20 cellular contexts compared by ENCODE assay signal in genomic region chr7:25752169-25752568, GRCh38.
A peak's percentile ranks its signal among the peaks of the same experiment; 100 is the strongest.
DNase-seq lines count a peak whose midpoint lies in the region; ATAC-seq, FAIRE-seq and TF ChIP-seq lines count a peak whose summit lies in the region.
"Had no signal": no experiment of that assay in that cellular context is flagged by ENCODE, and none has a peak within 500 bp of the region (broad histone marks: within the 10 kb centered on the region; RNA-seq: fewer than 3 reads in every experiment).

No MANE protein-coding gene starts in this region.

- H3K9ac ChIP-seq in astrocyte (ENCODE audit: low read length) (no peak overlapping the region), neuronal stem cell (ENCODE audit: low read depth, low read length, poor library complexity) (no peak overlapping the region)

- WGBS in neuronal stem cell (ENCODE audit: extremely low coverage in 2 of 2, insufficient read length in 2 of 2, insufficient replicate concordance in 1 of 2), 2 donors, result 100% methylated on average over 3 of the region's 5 CpGs; no CpG with 5 or more reads in 1 of the 2 donors
- WGBS in urinary bladder, result 65% methylated on average over 5 of the region's 5 CpGs

- H3K9me3 ChIP-seq in astrocyte (ENCODE audit: insufficient read depth, low read depth, low read length) (no peaks in the 10 kb centered on the region), neuronal stem cell (replicated peaks in 1 of 2; ENCODE audit: control insufficient read depth in 2 of 2, insufficient read depth in 1 of 2, low read depth in 1 of 2, low read length in 2 of 2) (no peaks in the 10 kb centered on the region)
- no peaks in the 10 kb centered on the region for H3K9me3 ChIP-seq in CD8-positive, alpha-beta T cell (ENCODE audit: low read length)

- no peak overlapping the region for H2BK12ac ChIP-seq in neuronal stem cell (ENCODE audit: low read length)

- H3K27me3 Mint-ChIP-seq in astrocyte (ENCODE audit: low read depth, unreplicated experiment) (no peaks in the 10 kb centered on the region), glutamatergic neuron (ENCODE audit: unreplicated experiment) (peaks cover 2% of the 10 kb centered on the region)
- H3K27me3 Mint-ChIP-seq in CD8-positive, alpha-beta T cell (ENCODE audit: low read depth), result peaks cover 7% of the 10 kb centered on the region

- no peaks in the 10 kb centered on the region for H3K36me3 ChIP-seq in astrocyte (ENCODE audit: insufficient read depth, low read length)
- no peaks in the 10 kb centered on the region for H3K36me3 ChIP-seq in neuronal stem cell (replicated peaks in 1 of 2; ENCODE audit: control insufficient read depth in 2 of 2, insufficient read depth in 2 of 2, low read length in 2 of 2)
- no peaks in the 10 kb centered on the region for H3K36me3 ChIP-seq in urinary bladder (ENCODE audit: insufficient read depth)
- H3K36me3 ChIP-seq in CD8-positive, alpha-beta T cell (ENCODE audit: insufficient read depth, low read length), result no peaks in the 10 kb centered on the region

- CTCF ChIA-PET in CD8-positive, alpha-beta T cell (lab: Charles Lee), result no interaction called here

- H3K4ac ChIP-seq in neuronal stem cell (ENCODE audit: low read length), result no peak overlapping the region

- H3K27ac Mint-ChIP-seq in astrocyte (ENCODE audit: unreplicated experiment), result peak overlapping the region; percentile 93
- peak overlapping the region; percentile 93 for H3K27ac Mint-ChIP-seq in glutamatergic neuron (ENCODE audit: unreplicated experiment)
- H3K27ac Mint-ChIP-seq in CD8-positive, alpha-beta T cell, result no peak overlapping the region
- H3K27ac Mint-ChIP-seq: CD8-positive, alpha-beta memory T cell; dendritic cell treated with granulocyte-macrophage colony-stimulating factor and Interleukin-4, amounts not matched to agents 40 ng/mL and 50 ng/mL, for 4 days; T-helper 1 cell treated with Interleukin-12 subunit alpha and Interleukin-12 subunit beta and Interleukin-4 antibody, amounts not matched to agents 30 μg/mL and 1 μg/mL, for 36 hours had no signal

- no peak overlapping the region for H3K14ac ChIP-seq in neuronal stem cell (ENCODE audit: low read length)

- H3K9me3 Mint-ChIP-seq in astrocyte (ENCODE audit: unreplicated experiment) (no peaks in the 10 kb centered on the region), glutamatergic neuron (ENCODE audit: unreplicated experiment) (peaks cover 6% of the 10 kb centered on the region)
- no peaks in the 10 kb centered on the region for H3K9me3 Mint-ChIP-seq in CD8-positive, alpha-beta T cell
- H3K9me3 Mint-ChIP-seq: CD8-positive, alpha-beta memory T cell; dendritic cell treated with granulocyte-macrophage colony-stimulating factor and Interleukin-4, amounts not matched to agents 40 ng/mL and 50 ng/mL, for 4 days; T-helper 1 cell treated with Interleukin-12 subunit alpha and Interleukin-12 subunit beta and Interleukin-4 antibody, amounts not matched to agents 30 μg/mL and 1 μg/mL, for 36 hours had no signal

- no peak overlapping the region for H2BK120ac ChIP-seq in neuronal stem cell (ENCODE audit: low read depth, low read length)

- peak overlapping the region; percentile 44 for H2BK5ac ChIP-seq in neuronal stem cell (ENCODE audit: low read length)

- H4K91ac ChIP-seq in neuronal stem cell (ENCODE audit: low read depth, low read length, poor library complexity), result no peak overlapping the region

- no peak overlapping the region for H2AFZ ChIP-seq in astrocyte (ENCODE audit: low read depth, low read length)
- H2AFZ ChIP-seq in neuronal stem cell (ENCODE audit: low read length), result no peak overlapping the region

- intact Hi-C loops in CD8-positive, alpha-beta T cell (cut with DNase I, micrococcal nuclease), result no loop called here

- H3K36me3 Mint-ChIP-seq in astrocyte (ENCODE audit: low read depth, unreplicated experiment) (no peaks in the 10 kb centered on the region), glutamatergic neuron (ENCODE audit: unreplicated experiment) (no peaks in the 10 kb centered on the region)
- no peaks in the 10 kb centered on the region for H3K36me3 Mint-ChIP-seq in CD8-positive, alpha-beta T cell
- H3K36me3 Mint-ChIP-seq: CD8-positive, alpha-beta memory T cell had no signal

- H3K4me3 Mint-ChIP-seq in astrocyte (ENCODE audit: unreplicated experiment) (no peak overlapping the region), glutamatergic neuron (ENCODE audit: unreplicated experiment) (no peak overlapping the region)
- no peak overlapping the region for H3K4me3 Mint-ChIP-seq in CD8-positive, alpha-beta T cell
- H3K4me3 Mint-ChIP-seq: CD8-positive, alpha-beta memory T cell; dendritic cell treated with granulocyte-macrophage colony-stimulating factor and Interleukin-4, amounts not matched to agents 40 ng/mL and 50 ng/mL, for 4 days; T-helper 1 cell treated with Interleukin-12 subunit alpha and Interleukin-12 subunit beta and Interleukin-4 antibody, amounts not matched to agents 30 μg/mL and 1 μg/mL, for 36 hours had no signal

- H3K4me2 ChIP-seq in astrocyte (ENCODE audit: low read length) (no peak overlapping the region), neuronal stem cell (ENCODE audit: insufficient read depth, low read length, poor library complexity, severe bottlenecking) (no peak overlapping the region)

- no peak overlapping the region for H4K8ac ChIP-seq in neuronal stem cell (ENCODE audit: low read depth, low read length)

- no peak overlapping the region for H2BK15ac ChIP-seq in neuronal stem cell (ENCODE audit: low read length)

- H3K79me1 ChIP-seq in neuronal stem cell (ENCODE audit: low read depth, low read length), result no peaks in the 10 kb centered on the region

- H3K27ac ChIP-seq in astrocyte (ENCODE audit: low read depth, low read length) (no peak overlapping the region), neuronal stem cell (replicated peaks; ENCODE audit: low read length) (peak overlapping the region; percentile 94), urinary bladder (ENCODE audit: low read depth) (peak overlapping the region; percentile 50)
- no peak overlapping the region for H3K27ac ChIP-seq in CD8-positive, alpha-beta T cell (ENCODE audit: low read depth, low read length)
- H3K27ac ChIP-seq: foreskin keratinocyte had no signal

- H3K23ac ChIP-seq in neuronal stem cell (ENCODE audit: low read depth, low read length, poor library complexity), result no peak overlapping the region

- H3K27me3 ChIP-seq in astrocyte (ENCODE audit: insufficient read depth, low read length) (no peaks in the 10 kb centered on the region), neuronal stem cell (ENCODE audit: control insufficient read depth in 3 of 3, insufficient read depth in 3 of 3, low read depth in 1 of 3, low read length in 3 of 3) (no peaks in the 10 kb centered on the region)
- H3K27me3 ChIP-seq in CD8-positive, alpha-beta T cell (ENCODE audit: insufficient read depth, low read length), result no peaks in the 10 kb centered on the region
- H3K27me3 ChIP-seq: foreskin keratinocyte had no signal

- POLR2A ChIA-PET in CD8-positive, alpha-beta T cell (lab: Charles Lee), result no interaction called here

- FAIRE-seq in astrocyte (lab: Jason Lieb, UNC), result no peak
- FAIRE-seq: bronchial epithelial cell, HTR-8/SVneo had no signal

- H3K4me1 Mint-ChIP-seq in astrocyte (ENCODE audit: low read depth, unreplicated experiment) (peaks cover 50% of the 10 kb centered on the region), glutamatergic neuron (ENCODE audit: low read depth, unreplicated experiment) (peaks cover 32% of the 10 kb centered on the region)
- H3K4me1 Mint-ChIP-seq in CD8-positive, alpha-beta T cell (ENCODE audit: low read depth), result no peaks in the 10 kb centered on the region
- H3K4me1 Mint-ChIP-seq: CD8-positive, alpha-beta memory T cell had no signal

- H3K18ac ChIP-seq in neuronal stem cell (ENCODE audit: low read length), result peak overlapping the region; percentile 73

- no peaks in the 10 kb centered on the region for H4K20me1 ChIP-seq in astrocyte (ENCODE audit: insufficient read depth, low read length)

- no peaks in the 10 kb centered on the region for H3K79me2 ChIP-seq in astrocyte (ENCODE audit: insufficient read depth, low read length)

- TF ChIP-seq CTCF in astrocyte (IDR thresholded peaks at IDR 0.05; ENCODE audit: insufficient read depth, low read depth, low read length), result no peak
- TF ChIP-seq CTCF in glutamatergic neuron (IDR thresholded peaks at IDR 0.05; ENCODE audit: partially characterized antibody, unreplicated experiment), result no peak
- no peak for TF ChIP-seq CTCF in CD8-positive, alpha-beta T cell (IDR thresholded peaks at IDR 0.05)

- no peak for DNase-seq in astrocyte (ENCODE audit: low read depth)
- no peak for DNase-seq in glutamatergic neuron
- DNase-seq in neuronal stem cell (ENCODE audit: low spot score), result no peak
- no peak for DNase-seq in cerebellar nuclear complex (lab: John Stamatoyannopoulos, UW)
- no peak for DNase-seq in NCI-H1436 (lab: John Stamatoyannopoulos, UW)
- DNase-seq in CD8-positive, alpha-beta T cell, result no peak
- DNase-seq: activated CD8-positive, alpha-beta memory T cell treated with anti-CD3 and anti-CD28 coated beads, Interleukin-2, amount 50 U/mL, for 48 hours; activated effector memory CD4-positive, alpha-beta T cell treated with Interleukin-2 at 50 U/mL for 16 hours; CD8-positive, alpha-beta memory T cell; DND-41; HCEC 1CT; NCI-H510A; stimulated activated CD4-positive, alpha-beta T cell treated with anti-CD3 and anti-CD28 coated beads, Interleukin-15, amount 100 ng/mL, for 24 hours had no signal

- H2AK5ac ChIP-seq in neuronal stem cell (ENCODE audit: low read depth, low read length), result no peak overlapping the region

- H3K4me1 ChIP-seq in astrocyte (ENCODE audit: insufficient read depth, low read length), result no peaks in the 10 kb centered on the region
- peaks cover 37 to 39% of the 10 kb centered on the region in 2 donors for H3K4me1 ChIP-seq in neuronal stem cell (ENCODE audit: control insufficient read depth in 2 of 2, insufficient read depth in 1 of 2, low read depth in 1 of 2, low read length in 2 of 2)
- H3K4me1 ChIP-seq in urinary bladder (ENCODE audit: insufficient read depth), result no peaks in the 10 kb centered on the region
- no peaks in the 10 kb centered on the region for H3K4me1 ChIP-seq in CD8-positive, alpha-beta T cell (ENCODE audit: insufficient read depth, low read length)

- ATAC-seq in CD8-positive, alpha-beta T cell, result no peak
- ATAC-seq: Panc1 had no signal

- H3K4me3 ChIP-seq in astrocyte (ENCODE audit: insufficient read depth, low read depth, low read length), result no peak overlapping the region
- no peak overlapping the region for H3K4me3 ChIP-seq in neuronal stem cell (ENCODE audit: low read length in 2 of 2)
- H3K4me3 ChIP-seq in urinary bladder (ENCODE audit: low read depth, low read length), result no peak overlapping the region
- no peak overlapping the region for H3K4me3 ChIP-seq in CD8-positive, alpha-beta T cell (ENCODE audit: low read depth, low read length)

Comparison
In these comparisons a context has a peak if more than half of its experiments do, and no peak if none do; other contexts are left out.
1. H3K27ac ChIP-seq: peak in neuronal stem cell (single experiment) and urinary bladder (single experiment); none in astrocyte (single experiment) and CD8-positive, alpha-beta T cell (single experiment).